In genomic region chr16:81106826-81107503, GRCh38 we compare ENCODE assay signal across 2 cellular contexts.
TF ChIP-seq lines count a peak whose summit lies in the region.

No MANE protein-coding gene starts in this region.

TF ChIP-seq in HCT116, 20 proteins besides CTCF, POLR2A, EP300 and RAD21:
- TF ChIP-seq YY1 (IDR thresholded peaks at IDR 0.05; ENCODE audit: extremely low read depth, insufficient replicate concordance, low read depth, low read length): no peak
- TF ChIP-seq MAX (IDR thresholded peaks at IDR 0.05): no peak
- TF ChIP-seq CEBPB (IDR thresholded peaks at IDR 0.05; ENCODE audit: low read depth): no peak

TF ChIP-seq in GM12878, 131 proteins besides CTCF, POLR2A, EP300 and RAD21:
- TF ChIP-seq CBX5 (IDR thresholded peaks at IDR 0.05; ENCODE audit: low read depth): no peak
- no peak for TF ChIP-seq PKNOX1 (IDR thresholded peaks at IDR 0.05)
- TF ChIP-seq JUNB (IDR thresholded peaks at IDR 0.05): no peak
- no peak for TF ChIP-seq CBX3 (IDR thresholded peaks at IDR 0.05; ENCODE audit: borderline replicate concordance, low read depth)
- TF ChIP-seq TCF12 (IDR thresholded peaks at IDR 0.05; ENCODE audit: low read depth, low read length): no peak
- TF ChIP-seq ESRRA (IDR thresholded peaks at IDR 0.05; ENCODE audit: low read length): no peak
- TF ChIP-seq RB1 (IDR thresholded peaks at IDR 0.05; ENCODE audit: borderline replicate concordance): no peak
- TF ChIP-seq MEF2B (IDR thresholded peaks at IDR 0.05; ENCODE audit: partially characterized antibody, poor library complexity, severe bottlenecking): no peak
- TF ChIP-seq NR2C1 (IDR thresholded peaks at IDR 0.05): no peak
- no peak for TF ChIP-seq POLR2AphosphoS5 (IDR thresholded peaks at IDR 0.05; ENCODE audit: low read length)
- TF ChIP-seq FOXM1 (IDR thresholded peaks at IDR 0.05; ENCODE audit: low read depth, low read length): no peak
- TF ChIP-seq ZNF274 (IDR thresholded peaks at IDR 0.05; ENCODE audit: insufficient read depth, insufficient read length): no peak
- TF ChIP-seq SIN3A (IDR thresholded peaks at IDR 0.05; ENCODE audit: low read depth, low read length): no peak
